ENCODE assay signal across 10 cellular contexts in the genomic region with DNA sequence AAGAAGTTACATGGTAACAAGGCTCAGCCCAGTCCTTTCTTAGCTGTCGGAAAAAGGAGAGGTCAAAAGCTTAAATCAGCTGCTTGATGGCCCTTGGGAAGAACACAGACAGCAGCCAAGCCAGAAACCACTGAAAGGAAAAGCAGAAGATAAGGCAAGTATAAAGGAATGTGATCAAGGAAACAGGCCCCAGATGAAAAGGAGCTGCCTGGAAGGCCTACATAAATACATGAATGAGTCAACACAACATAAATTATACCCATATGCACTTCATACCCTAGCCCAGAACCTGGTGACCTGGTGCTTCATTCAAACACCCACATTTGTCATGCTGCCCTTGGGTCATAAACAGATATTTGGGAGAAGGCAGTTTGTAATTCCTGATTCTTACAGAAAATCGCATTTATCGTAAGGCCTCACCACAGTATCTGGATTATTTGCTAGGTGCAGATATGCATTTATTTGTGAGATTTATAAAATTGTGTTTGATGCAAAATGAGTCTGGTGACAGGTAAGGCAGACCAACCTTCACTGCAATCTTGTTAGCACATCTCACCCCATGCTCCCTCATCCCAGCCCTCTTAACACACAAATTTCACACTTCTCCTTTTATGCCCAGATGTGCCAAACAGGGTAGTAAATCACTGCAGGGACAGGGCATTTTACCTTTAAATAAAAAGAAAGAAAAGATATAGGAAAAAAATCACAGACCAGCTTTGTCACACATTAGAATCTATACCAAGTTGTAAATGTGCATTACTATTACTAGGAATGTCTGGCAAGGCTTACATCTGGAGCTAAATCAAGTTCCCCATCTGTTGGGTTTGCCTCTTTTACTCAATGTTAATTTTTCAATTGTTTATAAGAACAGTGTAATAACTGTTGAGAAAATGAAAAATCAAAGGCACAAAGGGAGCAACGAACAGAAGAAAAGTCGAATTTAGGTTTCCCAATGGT.
DNase-seq lines count a peak whose midpoint lies in the region; ATAC-seq and TF ChIP-seq lines count a peak whose summit lies in the region.
"Had no signal": no experiment of that assay in that cellular context is flagged by ENCODE, and none has a peak within 500 bp of the region (broad histone marks: within the 10 kb centered on the region; RNA-seq: fewer than 3 reads in every experiment).

No MANE protein-coding gene starts in this region.

- DNase-seq in adrenal gland (peak; percentile 23 to 61 (median 42)), hepatocyte (ENCODE audit: low spot score) (peak; percentile 34), posterior cingulate gyrus (no peak), HK-2 (ENCODE audit: unreplicated experiment) (no peak), globus pallidus (ENCODE audit: low spot score) (no peak)
- DNase-seq: activated CD4-positive, alpha-beta T cell treated with anti-CD3 and anti-CD28 coated beads, Interleukin-2, amount 10 ng/mL, durations not matched to agents 7 days and 5 days; NCI-H510A had no signal

- peaks cover 2% of the 10 kb centered on the region for H3K79me2 ChIP-seq in hepatocyte

- H3K9me3 Mint-ChIP-seq in stimulated activated memory B cell treated with anti-CD40 and anti-IgM and Interleukin-4, amounts not matched to agents 10 μg/mL and 1 μg/mL and 100 μg/mL, for 72 hours = no peaks in the 10 kb centered on the region
- H3K9me3 Mint-ChIP-seq: activated CD4-positive, alpha-beta T cell treated with anti-CD3 and anti-CD28 coated beads, Interleukin-2, amount 10 ng/mL, durations not matched to agents 7 days and 5 days had no signal

- H4K20me1 ChIP-seq in hepatocyte (ENCODE audit: insufficient read depth, poor library complexity, severe bottlenecking) = no peaks in the 10 kb centered on the region

- POLR2A ChIA-PET in HEK293 (lab: Yijun Ruan, JAX) = interaction anchor here (0.7 to 1.1 kb wide), 2 partner anchors 22 to 54 kb away, joined by 3 read pairs; no protein-coding TSS in a partner anchor

- CTCF ChIA-PET in HEK293 (lab: Yijun Ruan, JAX) = interaction anchor here (1.0 to 1.4 kb wide), 3 partner anchors 9 to 98 kb away, joined by 3 to 4 read pairs (median 3); no protein-coding TSS in a partner anchor

- no peak overlapping the region for H2AFZ ChIP-seq in hepatocyte

- intact Hi-C loops in adrenal gland (cut with DNase I) (no loop called here), posterior cingulate gyrus (cut with DNase I) (no loop called here)

- H3K4me1 Mint-ChIP-seq in stimulated activated memory B cell treated with anti-CD40 and anti-IgM and Interleukin-4, amounts not matched to agents 10 μg/mL and 1 μg/mL and 100 μg/mL, for 72 hours = peaks cover 40% of the 10 kb centered on the region

- H3K27me3 Mint-ChIP-seq in stimulated activated memory B cell treated with anti-CD40 and anti-IgM and Interleukin-4, amounts not matched to agents 10 μg/mL and 1 μg/mL and 100 μg/mL, for 72 hours = no peaks in the 10 kb centered on the region
- H3K27me3 Mint-ChIP-seq: activated CD4-positive, alpha-beta T cell treated with anti-CD3 and anti-CD28 coated beads, Interleukin-2, amount 10 ng/mL, durations not matched to agents 7 days and 5 days had no signal

- WGBS in adrenal gland, 4 donors = 56 to 64% (median 59%) methylated on average over 5 of the region's 5 CpGs
- WGBS in hepatocyte (ENCODE audit: low lambda C conversion rate, missing lambda C conversion rate) = 81% methylated on average over 5 of the region's 5 CpGs

- peak overlapping the region; percentile 1 for H3K27ac Mint-ChIP-seq in stimulated activated memory B cell treated with anti-CD40 and anti-IgM and Interleukin-4, amounts not matched to agents 10 μg/mL and 1 μg/mL and 100 μg/mL, for 72 hours
- H3K27ac Mint-ChIP-seq: activated CD4-positive, alpha-beta T cell treated with anti-CD3 and anti-CD28 coated beads, Interleukin-2, amount 10 ng/mL, durations not matched to agents 7 days and 5 days had no signal

- H3K9me3 ChIP-seq in HEK293 (ENCODE audit: control insufficient read depth, insufficient read depth, low read depth, low read length) (no peaks in the 10 kb centered on the region), adrenal gland (replicated peaks in 1 of 3) (no peaks in the 10 kb centered on the region), hepatocyte (ENCODE audit: low read depth) (no peaks in the 10 kb centered on the region)

- H3K4me3 Mint-ChIP-seq in stimulated activated memory B cell treated with anti-CD40 and anti-IgM and Interleukin-4, amounts not matched to agents 10 μg/mL and 1 μg/mL and 100 μg/mL, for 72 hours = no peak overlapping the region
- H3K4me3 Mint-ChIP-seq: activated CD4-positive, alpha-beta T cell treated with anti-CD3 and anti-CD28 coated beads, Interleukin-2, amount 10 ng/mL, durations not matched to agents 7 days and 5 days had no signal

- no peaks in the 10 kb centered on the region for H3K27me3 ChIP-seq in adrenal gland
- no peaks in the 10 kb centered on the region for H3K27me3 ChIP-seq in hepatocyte

- peaks cover 40% of the 10 kb centered on the region for H3K36me3 Mint-ChIP-seq in stimulated activated memory B cell treated with anti-CD40 and anti-IgM and Interleukin-4, amounts not matched to agents 10 μg/mL and 1 μg/mL and 100 μg/mL, for 72 hours

- no peak overlapping the region for H3K4me3 ChIP-seq in HEK293 (ENCODE audit: low read depth, low read length)
- no peak overlapping the region for H3K4me3 ChIP-seq in adrenal gland
- no peak overlapping the region for H3K4me3 ChIP-seq in hepatocyte

- no peak for ATAC-seq in stimulated activated memory B cell treated with anti-CD40 and anti-IgM and Interleukin-4, amounts not matched to agents 10 μg/mL and 1 μg/mL and 100 μg/mL, for 72 hours
- no peak for ATAC-seq in GM19467 (IDR thresholded peaks at IDR 0.05; ENCODE audit: unreplicated experiment)

- no peak overlapping the region for H3K4me2 ChIP-seq in hepatocyte

- no peak for TF ChIP-seq POLR2A in adrenal gland (IDR thresholded peaks at IDR 0.05)

- H3K36me3 ChIP-seq in HEK293 (ENCODE audit: control insufficient read depth in 2 of 2, insufficient read depth in 1 of 2, low read length in 2 of 2) = peaks cover 0 to 7% of the 10 kb centered on the region in 2 experiments; a peak in 2 of 3 replicates
- no peaks in the 10 kb centered on the region for H3K36me3 ChIP-seq in adrenal gland (replicated peaks in 1 of 2)
- H3K36me3 ChIP-seq in hepatocyte (replicated peaks; ENCODE audit: insufficient read depth, low read depth) = no peaks in the 10 kb centered on the region

- H3K27ac ChIP-seq in HEK293 (ENCODE audit: extremely low read depth, low read depth, low read length) (no peak overlapping the region), adrenal gland (peak overlapping the region; percentile 24 to 82 (median 61)), hepatocyte (peak overlapping the region; percentile 59)

- no peaks in the 10 kb centered on the region for H3K9me2 ChIP-seq in hepatocyte (replicated peaks; ENCODE audit: insufficient read depth)

- TF ChIP-seq CTCF in HEK293 (tag by site-specific recombination; IDR thresholded peaks at IDR 0.05) = no peak
- no peak for TF ChIP-seq CTCF in adrenal gland (IDR thresholded peaks at IDR 0.05)
- TF ChIP-seq CTCF in hepatocyte (IDR thresholded peaks at IDR 0.05; ENCODE audit: poor library complexity) = no peak

- peaks cover 9% of the 10 kb centered on the region for H3K4me1 ChIP-seq in HEK293 (ENCODE audit: control insufficient read depth, insufficient read depth, low read length)
- H3K4me1 ChIP-seq in adrenal gland (replicated peaks in 1 of 2) = peaks cover 29 to 51% of the 10 kb centered on the region in 2 donors
- H3K4me1 ChIP-seq in hepatocyte (ENCODE audit: insufficient read depth) = peaks cover 7% of the 10 kb centered on the region

TF ChIP-seq in HEK293, 187 proteins besides CTCF, POLR2A, EP300 and RAD21 (continues in another document):
- TF ChIP-seq ZFP69B (tag by site-specific recombination; IDR thresholded peaks at IDR 0.05) (no peak), ZNF398 (tag by site-specific recombination; IDR thresholded peaks at IDR 0.05) (no peak), ZNF274 (IDR thresholded peaks at IDR 0.05; ENCODE audit: low read length) (no peak), ZNF274 (tag by site-specific recombination; IDR thresholded peaks at IDR 0.05; ENCODE audit: borderline replicate concordance) (no peak), ZNF133 (tag by site-specific recombination; IDR thresholded peaks at IDR 0.05) (no peak), FEZF1 (tag by site-specific recombination; IDR thresholded peaks at IDR 0.05) (0 out of 2 replicates have a peak, but pooled peaks have one; percentile 12), KLF10 (tag by site-specific recombination; IDR thresholded peaks at IDR 0.05) (no peak), PRDM6 (tag by site-specific recombination; IDR thresholded peaks at IDR 0.05) (no peak)

Comparison
In these comparisons a context has a peak if more than half of its experiments do, and no peak if none do; other contexts are left out.
1. DNase-seq: peak in adrenal gland (7 of 7) and hepatocyte (single experiment); none in posterior cingulate gyrus (0 of 10), HK-2 (single experiment) and globus pallidus (single experiment).